ENCODE assay signal across 23 cellular contexts in the genomic region with DNA sequence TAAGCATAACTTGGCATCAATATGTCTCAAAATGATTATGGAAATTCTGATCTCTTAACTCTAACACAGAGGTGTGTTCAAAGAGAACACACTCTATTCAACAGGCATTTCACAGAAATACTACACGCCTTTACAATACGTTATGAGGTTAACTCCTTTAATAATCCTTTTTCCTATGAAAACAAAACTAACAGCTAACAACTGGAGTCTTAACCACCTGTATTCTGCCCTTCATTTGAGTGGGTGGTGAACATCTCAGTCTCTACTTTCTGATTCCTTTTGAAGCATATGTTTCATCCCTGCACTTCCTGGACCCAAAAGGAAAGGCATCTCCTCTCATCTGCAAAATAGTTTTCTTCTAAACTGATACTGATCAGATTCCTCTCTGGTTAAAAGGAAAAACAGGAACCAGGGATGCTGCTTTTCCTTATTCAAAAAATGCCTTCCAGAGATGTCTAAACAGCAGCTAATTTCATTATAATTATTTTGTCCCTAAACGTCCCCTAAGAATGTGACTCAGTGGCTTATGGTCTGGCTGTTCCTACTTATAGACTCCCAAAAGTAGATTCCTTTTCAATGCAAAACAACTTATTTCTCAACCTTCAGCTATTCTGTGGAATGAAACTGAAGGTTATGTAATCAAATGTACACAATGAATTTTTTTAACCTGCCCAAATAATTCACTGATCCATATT. TPM values are rescaled to one million over a fixed set of nuclear protein-coding genes. Genes with fewer than 3 reads are reported as not detected.
DNase-seq lines count a peak whose midpoint lies in the region; ATAC-seq, FAIRE-seq and TF ChIP-seq lines count a peak whose summit lies in the region.
"Had no signal": no experiment of that assay in that cellular context is flagged by ENCODE, and none has a peak within 500 bp of the region (broad histone marks: within the 10 kb centered on the region; RNA-seq: fewer than 3 reads in every experiment).

No MANE protein-coding gene starts in this region.

- H3K4me3 ChIP-seq in astrocyte (ENCODE audit: insufficient read depth, low read depth, low read length) (no peak overlapping the region), thoracic aorta (no peak overlapping the region)
- H3K4me3 ChIP-seq: body of pancreas, GM23248, tibial nerve had no signal

- no peaks in the 10 kb centered on the region for H4K20me1 ChIP-seq in astrocyte (ENCODE audit: insufficient read depth, low read length)

- no peak for DNase-seq in activated naive CD4-positive, alpha-beta T cell treated with anti-CD3 and anti-CD28 coated beads, Interleukin-2, amount 50 U/mL, for 72 hours (ENCODE audit: low spot score in 2 of 2)
- DNase-seq in activated naive CD4-positive, alpha-beta T cell (lab: John Stamatoyannopoulos, UW) = no peak
- DNase-seq in astrocyte (ENCODE audit: low read depth) (no peak), thoracic aorta (ENCODE audit: low spot score) (no peak), COLO829 (ENCODE audit: low spot score) (no peak), NCI-H526 (lab: John Stamatoyannopoulos, UW) (no peak)
- DNase-seq in effector memory CD8-positive, alpha-beta T cell = no peak
- DNase-seq: activated gamma-delta T cell; body of pancreas; CD4-positive, CD25-positive, alpha-beta regulatory T cell; cortex of kidney; GM23248; kidney glomerular epithelial cell; naive thymus-derived CD4-positive, alpha-beta T cell; NCI-H1105 treated with DMSO at 0.1 percent for 48 hours; NCI-H2171; right cardiac atrium; SHP77; stimulated activated CD4-positive, alpha-beta T cell treated with anti-CD3 and anti-CD28 coated beads, Interleukin-15, amount 100 ng/mL, for 24 hours; T-helper 17 cell had no signal

- H2AFZ ChIP-seq in astrocyte (ENCODE audit: low read depth, low read length) = no peak overlapping the region

- H3K9me3 ChIP-seq in astrocyte (ENCODE audit: insufficient read depth, low read depth, low read length) (no peaks in the 10 kb centered on the region), thoracic aorta (no peaks in the 10 kb centered on the region)
- H3K9me3 ChIP-seq: body of pancreas, tibial nerve had no signal

- H3K27ac ChIP-seq in astrocyte (ENCODE audit: low read depth, low read length) = no peak overlapping the region
- H3K27ac ChIP-seq in thoracic aorta = peak overlapping the region; percentile 72 to 81
- H3K27ac ChIP-seq: body of pancreas had no signal

- H3K27ac Mint-ChIP-seq in activated naive CD4-positive, alpha-beta T cell treated with anti-CD3 and anti-CD28 coated beads, Interleukin-2, amount 50 U/mL, for 72 hours = peak overlapping the region in 1 of 2 donors; percentile 64
- H3K27ac Mint-ChIP-seq in astrocyte (ENCODE audit: unreplicated experiment) = no peak overlapping the region
- no peak overlapping the region for H3K27ac Mint-ChIP-seq in effector memory CD8-positive, alpha-beta T cell
- H3K27ac Mint-ChIP-seq: T-helper 17 cell had no signal

- no peak overlapping the region for H3K9ac ChIP-seq in astrocyte (ENCODE audit: low read length)
- H3K9ac ChIP-seq: GM23248 had no signal

- H3K4me2 ChIP-seq in astrocyte (ENCODE audit: low read length) = no peak overlapping the region

- ATAC-seq in activated naive CD4-positive, alpha-beta T cell treated with anti-CD3 and anti-CD28 coated beads, Interleukin-2, amount 50 U/mL, for 72 hours = peak; percentile 78 to 95
- peak; percentile 73 for ATAC-seq in HG02852 (IDR thresholded peaks at IDR 0.05; ENCODE audit: unreplicated experiment)
- ATAC-seq in thoracic aorta (ENCODE audit: insufficient number of reproducible peaks, low FRiP score, low read depth) = no peak
- ATAC-seq in effector memory CD8-positive, alpha-beta T cell (replicated peaks) = no peak
- ATAC-seq: body of pancreas; naive thymus-derived CD4-positive, alpha-beta T cell; right cardiac atrium; T-helper 17 cell had no signal

- no peaks in the 10 kb centered on the region for H3K27me3 Mint-ChIP-seq in astrocyte (ENCODE audit: low read depth, unreplicated experiment)
- no peaks in the 10 kb centered on the region for H3K27me3 Mint-ChIP-seq in effector memory CD8-positive, alpha-beta T cell
- H3K27me3 Mint-ChIP-seq: CD4-positive, CD25-positive, alpha-beta regulatory T cell; naive thymus-derived CD4-positive, alpha-beta T cell; T-helper 17 cell had no signal

- peaks cover 0 to 15% of the 10 kb centered on the region in 2 donors for H3K36me3 Mint-ChIP-seq in activated naive CD4-positive, alpha-beta T cell treated with anti-CD3 and anti-CD28 coated beads, Interleukin-2, amount 50 U/mL, for 72 hours
- H3K36me3 Mint-ChIP-seq in astrocyte (ENCODE audit: low read depth, unreplicated experiment) = no peaks in the 10 kb centered on the region
- H3K36me3 Mint-ChIP-seq in effector memory CD8-positive, alpha-beta T cell (ENCODE audit: insufficient read depth) = no peaks in the 10 kb centered on the region

- peak; percentile 39 for FAIRE-seq in astrocyte (lab: Jason Lieb, UNC)
- FAIRE-seq: frontal cortex had no signal

- H3K9me3 Mint-ChIP-seq in activated naive CD4-positive, alpha-beta T cell treated with anti-CD3 and anti-CD28 coated beads, Interleukin-2, amount 50 U/mL, for 72 hours = no peaks in the 10 kb centered on the region
- no peaks in the 10 kb centered on the region for H3K9me3 Mint-ChIP-seq in astrocyte (ENCODE audit: unreplicated experiment)
- H3K9me3 Mint-ChIP-seq in effector memory CD8-positive, alpha-beta T cell = no peaks in the 10 kb centered on the region
- H3K9me3 Mint-ChIP-seq: naive thymus-derived CD4-positive, alpha-beta T cell had no signal

- no peak overlapping the region for H3K4me3 Mint-ChIP-seq in astrocyte (ENCODE audit: unreplicated experiment)
- H3K4me3 Mint-ChIP-seq in effector memory CD8-positive, alpha-beta T cell = no peak overlapping the region
- H3K4me3 Mint-ChIP-seq: naive thymus-derived CD4-positive, alpha-beta T cell; T-helper 17 cell had no signal

- no peaks in the 10 kb centered on the region for H3K4me1 ChIP-seq in astrocyte (ENCODE audit: insufficient read depth, low read length)
- H3K4me1 ChIP-seq in thoracic aorta (ENCODE audit: control insufficient read depth in 1 of 2, low read depth in 2 of 2) = peaks cover 15 to 31% of the 10 kb centered on the region in 2 donors

- no peaks in the 10 kb centered on the region for H3K79me2 ChIP-seq in astrocyte (ENCODE audit: insufficient read depth, low read length)

- peaks cover 24% of the 10 kb centered on the region for H3K4me1 Mint-ChIP-seq in astrocyte (ENCODE audit: low read depth, unreplicated experiment)
- H3K4me1 Mint-ChIP-seq in effector memory CD8-positive, alpha-beta T cell (ENCODE audit: low read depth in 2 of 2) = peaks cover 15 to 17% of the 10 kb centered on the region in 2 donors

- no peaks in the 10 kb centered on the region for H3K36me3 ChIP-seq in astrocyte (ENCODE audit: insufficient read depth, low read length)
- H3K36me3 ChIP-seq in thoracic aorta = no peaks in the 10 kb centered on the region
- H3K36me3 ChIP-seq: tibial nerve had no signal

- H3K27me3 ChIP-seq in astrocyte (ENCODE audit: insufficient read depth, low read length) = no peaks in the 10 kb centered on the region
- no peaks in the 10 kb centered on the region for H3K27me3 ChIP-seq in thoracic aorta (replicated peaks; ENCODE audit: insufficient read depth)
- H3K27me3 ChIP-seq: body of pancreas, tibial nerve had no signal

- TF ChIP-seq CTCF in astrocyte (IDR thresholded peaks at IDR 0.05; ENCODE audit: insufficient read depth, low read depth, low read length) (no peak), thoracic aorta (IDR thresholded peaks at IDR 0.05) (no peak)

RNA-seq across cellular contexts. Expression of gene ITPR2, which starts 24.1 kb away (rescaled TPM):
- 10 to 100 TPM; 44.6 to 46.1 TPM for total RNA-seq in activated naive CD4-positive, alpha-beta T cell treated with anti-CD3 and anti-CD28 coated beads, Interleukin-2, amount 50 U/mL, for 72 hours
- total RNA-seq in astrocyte = 24.4 and 24.8 TPM in 2 replicates
- total RNA-seq in thoracic aorta = 10 to 100 TPM; 28.3 to 86.3 TPM

Comparison
In these comparisons a context has a peak if more than half of its experiments do, and no peak if none do; other contexts are left out.
1. ATAC-seq: peak in activated naive CD4-positive, alpha-beta T cell treated with anti-CD3 and anti-CD28 coated beads, Interleukin-2, amount 50 U/mL, for 72 hours (2 of 2) and HG02852 (single experiment); none in thoracic aorta (single experiment) and effector memory CD8-positive, alpha-beta T cell (single experiment).